26 cellular contexts compared by ENCODE assay signal in genomic region chr18:45409971-45410370, GRCh38.
DNase-seq lines count a peak whose midpoint lies in the region; TF ChIP-seq lines count a peak whose summit lies in the region.
"Had no signal": no experiment of that assay in that cellular context is flagged by ENCODE, and none has a peak within 500 bp of the region (broad histone marks: within the 10 kb centered on the region; RNA-seq: fewer than 3 reads in every experiment).

No MANE protein-coding gene starts in this region.

- POLR2A ChIA-PET in HEK293 (lab: Yijun Ruan, JAX): no interaction called here

- no peaks in the 10 kb centered on the region for H3K36me3 ChIP-seq in HEK293 (ENCODE audit: control insufficient read depth in 2 of 2, insufficient read depth in 1 of 2, low read length in 2 of 2)
- H3K36me3 ChIP-seq: BE2C; BLaER1; BLaER1 treated with 17β-estradiol and CSF1 and Interleukin-3, amounts not matched to agents 10 nM and 100 nM had no signal

- no peaks in the 10 kb centered on the region for H3K4me1 ChIP-seq in HEK293 (ENCODE audit: control insufficient read depth, insufficient read depth, low read length)
- H3K4me1 ChIP-seq: A549; BE2C; BLaER1; BLaER1 treated with 17β-estradiol and CSF1 and Interleukin-3, amounts not matched to agents 10 nM and 100 nM; Caco-2 had no signal

- no peak for TF ChIP-seq CTCF in HEK293 (tag by site-specific recombination; IDR thresholded peaks at IDR 0.05)

- H3K4me3 ChIP-seq in HEK293 (ENCODE audit: low read depth, low read length): no peak overlapping the region
- H3K4me3 ChIP-seq: A549; BLaER1; BLaER1 treated with 17β-estradiol and CSF1 and Interleukin-3, amounts not matched to agents 10 nM and 100 nM had no signal

- CTCF ChIA-PET in HEK293 (lab: Yijun Ruan, JAX): interaction anchor here (0.9 kb wide), 1 partner anchor 25 kb away, joined by 4 read pairs; no protein-coding TSS in a partner anchor

- no peak overlapping the region for H3K27ac ChIP-seq in HEK293 (ENCODE audit: extremely low read depth, low read depth, low read length)
- H3K27ac ChIP-seq: 22Rv1; A549; BLaER1; BLaER1 treated with 17β-estradiol and CSF1 and Interleukin-3, amounts not matched to agents 10 nM and 100 nM; C4-2B had no signal

- H3K9me3 ChIP-seq in HEK293 (ENCODE audit: control insufficient read depth, insufficient read depth, low read depth, low read length): no peaks in the 10 kb centered on the region
- H3K9me3 ChIP-seq: A549, BE2C, Caco-2 had no signal

- no peak for DNase-seq in HK-2 (ENCODE audit: unreplicated experiment)
- DNase-seq: 8988T; ACHN; AML-193; BE2C; C1 segment of cervical spinal cord; Caco-2; Calu3; CD4-positive, alpha-beta memory T cell; CD4-positive, alpha-beta T cell; CD4-positive, CD25-positive, alpha-beta regulatory T cell; CD8-positive, alpha-beta memory T cell; CD8-positive, alpha-beta T cell; DMS 273 treated with DMSO at 0.1 percent for 48 hours; DMS153; DMS53; DMS79; DMS79 treated with DMSO at 0.1 percent for 48 hours; DND-41; EL had no signal

TF ChIP-seq in HEK293, 187 proteins besides CTCF, POLR2A, EP300 and RAD21:
- TF ChIP-seq ZNF610 (tag by site-specific recombination; IDR thresholded peaks at IDR 0.05; ENCODE audit: borderline replicate concordance): peak; percentile 94; the same call in 1 of the 2 replicates
- TF ChIP-seq, protein P1, sequence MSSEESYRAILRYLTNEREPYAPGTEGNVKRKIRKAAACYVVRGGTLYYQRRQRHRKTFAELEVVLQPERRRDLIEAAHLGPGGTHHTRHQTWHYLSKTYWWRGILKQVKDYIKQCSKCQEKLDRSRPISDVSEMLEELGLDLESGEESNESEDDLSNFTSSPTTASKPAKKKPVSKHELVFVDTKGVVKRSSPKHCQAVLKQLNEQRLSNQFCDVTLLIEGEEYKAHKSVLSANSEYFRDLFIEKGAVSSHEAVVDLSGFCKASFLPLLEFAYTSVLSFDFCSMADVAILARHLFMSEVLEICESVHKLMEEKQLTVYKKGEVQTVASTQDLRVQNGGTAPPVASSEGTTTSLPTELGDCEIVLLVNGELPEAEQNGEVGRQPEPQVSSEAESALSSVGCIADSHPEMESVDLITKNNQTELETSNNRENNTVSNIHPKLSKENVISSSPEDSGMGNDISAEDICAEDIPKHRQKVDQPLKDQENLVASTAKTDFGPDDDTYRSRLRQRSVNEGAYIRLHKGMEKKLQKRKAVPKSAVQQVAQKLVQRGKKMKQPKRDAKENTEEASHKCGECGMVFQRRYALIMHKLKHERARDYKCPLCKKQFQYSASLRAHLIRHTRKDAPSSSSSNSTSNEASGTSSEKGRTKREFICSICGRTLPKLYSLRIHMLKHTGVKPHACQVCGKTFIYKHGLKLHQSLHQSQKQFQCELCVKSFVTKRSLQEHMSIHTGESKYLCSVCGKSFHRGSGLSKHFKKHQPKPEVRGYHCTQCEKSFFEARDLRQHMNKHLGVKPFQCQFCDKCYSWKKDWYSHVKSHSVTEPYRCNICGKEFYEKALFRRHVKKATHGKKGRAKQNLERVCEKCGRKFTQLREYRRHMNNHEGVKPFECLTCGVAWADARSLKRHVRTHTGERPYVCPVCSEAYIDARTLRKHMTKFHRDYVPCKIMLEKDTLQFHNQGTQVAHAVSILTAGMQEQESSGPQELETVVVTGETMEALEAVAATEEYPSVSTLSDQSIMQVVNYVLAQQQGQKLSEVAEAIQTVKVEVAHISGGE (tag by site-specific recombination; conservative IDR thresholded peaks at IDR 0.05; ENCODE audit: low read depth): no peak
